In genomic region chr15:44215594-44215993, GRCh38 we compare ENCODE assay signal across 15 cellular contexts. TPM values are rescaled to one million over a fixed set of nuclear protein-coding genes. Genes with fewer than 3 reads are reported as not detected.
DNase-seq lines count a peak whose midpoint lies in the region; ATAC-seq, FAIRE-seq and TF ChIP-seq lines count a peak whose summit lies in the region.
"Had no signal": no experiment of that assay in that cellular context is flagged by ENCODE, and none has a peak within 500 bp of the region (broad histone marks: within the 10 kb centered on the region; RNA-seq: fewer than 3 reads in every experiment).

No MANE protein-coding gene starts in this region.

- TF ChIP-seq POLR2A in uterus (IDR thresholded peaks at IDR 0.05), result no peak

- H3K4me3 ChIP-seq in SK-N-SH (ENCODE audit: low read depth in 2 of 2, low read length in 1 of 2), result no peak overlapping the region
- no peak overlapping the region for H3K4me3 ChIP-seq in fibroblast of the aortic adventitia (ENCODE audit: low read depth, low read length)
- H3K4me3 ChIP-seq in uterus, result no peak overlapping the region
- H3K4me3 ChIP-seq: ovary, SK-N-MC, thyroid gland had no signal

- no peak overlapping the region for H2AFZ ChIP-seq in SK-N-SH (ENCODE audit: low read depth)

- H3K4me1 ChIP-seq in SK-N-SH (ENCODE audit: control insufficient read depth in 1 of 2, insufficient read depth in 2 of 2, low read depth in 1 of 2, low read length in 1 of 2), result peaks cover 0 to 10% of the 10 kb centered on the region in 2 experiments; a peak in 3 of 4 replicates
- H3K4me1 ChIP-seq in uterus, result no peaks in the 10 kb centered on the region
- H3K4me1 ChIP-seq: thyroid gland had no signal

- 2% methylated on average over 3 of the region's 3 CpGs for WGBS in SK-N-SH (ENCODE audit: low lambda C conversion rate)

- no peaks in the 10 kb centered on the region for H3K36me3 ChIP-seq in SK-N-SH (replicated peaks in 1 of 2; ENCODE audit: control insufficient read depth in 1 of 2, insufficient read depth in 2 of 2, low read length in 1 of 2)
- H3K36me3 ChIP-seq in uterus, result no peaks in the 10 kb centered on the region
- H3K36me3 ChIP-seq: ovary, thyroid gland had no signal

- no peak for ATAC-seq in HG03175 (IDR thresholded peaks at IDR 0.05; ENCODE audit: unreplicated experiment)

- FAIRE-seq in D721Med (lab: Jason Lieb, UNC), result no peak

- CTCF ChIA-PET in SK-N-SH (lab: Yijun Ruan, JAX), result interaction anchor here (1.2 to 1.5 kb wide), 2 partner anchors 311 to 312 kb away, joined by 4 to 6 read pairs; no protein-coding TSS in a partner anchor

- no peaks in the 10 kb centered on the region for H3K9me2 ChIP-seq in SK-N-SH

- no peak overlapping the region for H3K4me2 ChIP-seq in SK-N-SH

- peaks cover 19% of the 10 kb centered on the region for H3F3A ChIP-seq in SK-N-SH (replicated peaks; ENCODE audit: insufficient read depth)

- H3K9ac ChIP-seq in SK-N-SH, result no peak overlapping the region

- intact Hi-C loops in uterus (cut with DNase I; ENCODE audit: low total_unique reads), result no loop called here

- TF ChIP-seq EP300 in SK-N-SH (IDR thresholded peaks at IDR 0.05; ENCODE audit: borderline replicate concordance in 1 of 2, low read depth in 1 of 2, low read length in 1 of 2), result peak; percentile 84 to 100

- POLR2A ChIA-PET in SK-N-SH (lab: Yijun Ruan, JAX), result no interaction called here

- TF ChIP-seq CTCF in SK-N-SH (IDR thresholded peaks at IDR 0.05), result no peak
- no peak for TF ChIP-seq CTCF in fibroblast of the aortic adventitia (IDR thresholded peaks at IDR 0.05; ENCODE audit: insufficient read depth, low read length)
- TF ChIP-seq CTCF in uterus (IDR thresholded peaks at IDR 0.05), result no peak
- TF ChIP-seq CTCF in D721Med (IDR thresholded peaks at IDR 0.05; ENCODE audit: insufficient read depth, missing control alignments), result no peak

- peak overlapping the region; percentile 78 to 79; a peak in 3 of 4 replicates for H3K27ac ChIP-seq in SK-N-SH (ENCODE audit: low read depth in 2 of 2, low read length in 1 of 2)
- no peak overlapping the region for H3K27ac ChIP-seq in uterus
- H3K27ac ChIP-seq: ovary, SK-N-MC, thyroid gland had no signal

- H3K9me3 ChIP-seq in SK-N-SH (no peaks in the 10 kb centered on the region), uterus (no peaks in the 10 kb centered on the region)
- H3K9me3 ChIP-seq: ovary, thyroid gland had no signal

- no peak for TF ChIP-seq RAD21 in SK-N-SH (IDR thresholded peaks at IDR 0.05; ENCODE audit: low read length)

- DNase-seq in A172 (ENCODE audit: low spot score), result peak; percentile 97
- DNase-seq in GM04504 (ENCODE audit: low read depth), result peak; percentile 79
- DNase-seq in SK-N-SH, result no peak
- DNase-seq in fibroblast of the aortic adventitia (ENCODE audit: low read depth), result peak; percentile 95
- no peak for DNase-seq in uterus
- no peak for DNase-seq in D721Med (ENCODE audit: insufficient read length, low spot score)
- no peak for DNase-seq in activated CD8-positive, alpha-beta memory T cell treated with anti-CD3 and anti-CD28 coated beads, Interleukin-2, amount 50 U/mL, for 4 hours
- DNase-seq: activated CD4-positive, alpha-beta T cell treated with anti-CD3 and anti-CD28 coated beads, Interleukin-2, amount 10 ng/mL, durations not matched to agents 24 days and 14 days; activated naive CD4-positive, alpha-beta T cell treated with anti-CD3 and anti-CD28 coated beads, Interleukin-2, amount 50 U/mL, for 16 hours; endodermal cell; NCI-H2227 treated with DMSO at 0.1 percent for 48 hours; ovary; thyroid gland had no signal

- H4K20me1 ChIP-seq in SK-N-SH (ENCODE audit: insufficient read depth), result no peaks in the 10 kb centered on the region

- H3K79me2 ChIP-seq in SK-N-SH (ENCODE audit: insufficient read depth), result no peaks in the 10 kb centered on the region

- H3K27me3 ChIP-seq in SK-N-SH (ENCODE audit: insufficient read depth), result no peaks in the 10 kb centered on the region
- no peaks in the 10 kb centered on the region for H3K27me3 ChIP-seq in uterus
- H3K27me3 ChIP-seq: ovary, thyroid gland had no signal

TF ChIP-seq in SK-N-SH, 30 proteins besides CTCF, POLR2A, EP300 and RAD21 (continues in another document):
- TF ChIP-seq PBX3 (IDR thresholded peaks at IDR 0.05) (peak; percentile 99), SIN3A (IDR thresholded peaks at IDR 0.05; ENCODE audit: borderline replicate concordance, low read depth, low read length) (peak; percentile 80; the same call in 1 of the 2 replicates), TAF1 (IDR thresholded peaks at IDR 0.05; ENCODE audit: borderline replicate concordance, low read depth, low read length) (no peak), FOXM1 (IDR thresholded peaks at IDR 0.05; ENCODE audit: low read depth) (peak; percentile 95), JUND (IDR thresholded peaks at IDR 0.05) (peak; percentile 98), RCOR1 (IDR thresholded peaks at IDR 0.05; ENCODE audit: low read length) (no peak), ZBTB33 (IDR thresholded peaks at IDR 0.05; ENCODE audit: borderline replicate concordance, low read depth) (peak; percentile 87; the same call in 1 of the 2 replicates), MXI1 (IDR thresholded peaks at IDR 0.05; ENCODE audit: low read depth, low read length) (no peak), NRF1 (IDR thresholded peaks at IDR 0.05; ENCODE audit: low read depth, low read length) (no peak), YY1 (IDR thresholded peaks at IDR 0.05; ENCODE audit: low read depth) (peak; percentile 82; the same call in 1 of the 2 replicates), SMC3 (IDR thresholded peaks at IDR 0.05; ENCODE audit: low read depth, low read length) (no peak), TCF12 (IDR thresholded peaks at IDR 0.05) (peak; percentile 99), RFX5 (IDR thresholded peaks at IDR 0.05; ENCODE audit: low read length) (no peak), EZH2phosphoT487 (IDR thresholded peaks at IDR 0.05; ENCODE audit: borderline replicate concordance, low read depth) (no peak), ELF1 (IDR thresholded peaks at IDR 0.05) (peak; percentile 63; the same call in 1 of the 2 replicates), FOSL2 (IDR thresholded peaks at IDR 0.05; ENCODE audit: borderline replicate concordance, low read depth) (peak; percentile 98), CHD2 (IDR thresholded peaks at IDR 0.05; ENCODE audit: low read length, partially characterized antibody) (no peak), GABPA (IDR thresholded peaks at IDR 0.05; ENCODE audit: low read depth) (peak; percentile 46), POLR2AphosphoS5 (IDR thresholded peaks at IDR 0.05; ENCODE audit: low read depth, low read length) (peak; percentile 91)
- TF ChIP-seq, protein P1, sequence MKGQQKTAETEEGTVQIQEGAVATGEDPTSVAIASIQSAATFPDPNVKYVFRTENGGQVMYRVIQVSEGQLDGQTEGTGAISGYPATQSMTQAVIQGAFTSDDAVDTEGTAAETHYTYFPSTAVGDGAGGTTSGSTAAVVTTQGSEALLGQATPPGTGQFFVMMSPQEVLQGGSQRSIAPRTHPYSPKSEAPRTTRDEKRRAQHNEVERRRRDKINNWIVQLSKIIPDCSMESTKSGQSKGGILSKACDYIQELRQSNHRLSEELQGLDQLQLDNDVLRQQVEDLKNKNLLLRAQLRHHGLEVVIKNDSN (IDR thresholded peaks at IDR 0.05; ENCODE audit: borderline replicate concordance, low read depth), result no peak; the same call in 1 of the 2 replicates
- TF ChIP-seq, protein P2, sequence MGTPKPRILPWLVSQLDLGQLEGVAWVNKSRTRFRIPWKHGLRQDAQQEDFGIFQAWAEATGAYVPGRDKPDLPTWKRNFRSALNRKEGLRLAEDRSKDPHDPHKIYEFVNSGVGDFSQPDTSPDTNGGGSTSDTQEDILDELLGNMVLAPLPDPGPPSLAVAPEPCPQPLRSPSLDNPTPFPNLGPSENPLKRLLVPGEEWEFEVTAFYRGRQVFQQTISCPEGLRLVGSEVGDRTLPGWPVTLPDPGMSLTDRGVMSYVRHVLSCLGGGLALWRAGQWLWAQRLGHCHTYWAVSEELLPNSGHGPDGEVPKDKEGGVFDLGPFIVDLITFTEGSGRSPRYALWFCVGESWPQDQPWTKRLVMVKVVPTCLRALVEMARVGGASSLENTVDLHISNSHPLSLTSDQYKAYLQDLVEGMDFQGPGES (IDR thresholded peaks at IDR 0.05; ENCODE audit: low read depth, low read length), result no peak
- TF ChIP-seq, protein P3, sequence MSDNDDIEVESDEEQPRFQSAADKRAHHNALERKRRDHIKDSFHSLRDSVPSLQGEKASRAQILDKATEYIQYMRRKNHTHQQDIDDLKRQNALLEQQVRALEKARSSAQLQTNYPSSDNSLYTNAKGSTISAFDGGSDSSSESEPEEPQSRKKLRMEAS (IDR thresholded peaks at IDR 0.05; ENCODE audit: low read depth), result peak; percentile 40

RNA-seq across cellular contexts. Expression of gene FRMD5, which starts 20.5 kb away (rescaled TPM):
- total RNA-seq in A172 (2014; rRNA removed; shearing (Covaris generic)), result 13.2 and 16.3 TPM in 2 replicates
- polyA plus RNA-seq in SK-N-SH (2012; rRNA removed), result 24.8 and 26.7 TPM in 2 replicates
- 19.0 and 20.1 TPM in 2 replicates for polyA plus RNA-seq in SK-N-SH (2012; cell fraction: cytosol; rRNA removed)
- 67.5 and 78.1 TPM in 2 replicates for polyA plus RNA-seq in SK-N-SH (2012; cell fraction: nucleus; rRNA removed)
- total RNA-seq in fibroblast of the aortic adventitia (ENCODE audit: low replicate concordance), result 9.9 and 16.3 TPM in 2 replicates
- total RNA-seq in uterus, result 1 to 10 TPM in 1 of 4 donors, under 1 TPM in 1, not detected in 2; 0.37 to 1.0 TPM
- total RNA-seq: activated CD4-positive, alpha-beta T cell treated with anti-CD3 and anti-CD28 coated beads, Interleukin-2, amount 10 ng/mL, durations not matched to agents 24 days and 14 days had no signal

Comparison
In these comparisons a context has a peak if more than half of its experiments do, and no peak if none do; other contexts are left out.
1. DNase-seq: peak in A172 (single experiment), GM04504 (single experiment) and fibroblast of the aortic adventitia (single experiment); none in SK-N-SH (single experiment), uterus (0 of 2), D721Med (single experiment) and activated CD8-positive, alpha-beta memory T cell treated with anti-CD3 and anti-CD28 coated beads, Interleukin-2, amount 50 U/mL, for 4 hours (single experiment).
2. H3K27ac ChIP-seq: peak in SK-N-SH (2 of 2); none in uterus (0 of 2).